Comparison of ENCODE assay signal across 28 cellular contexts in the genomic region with DNA sequence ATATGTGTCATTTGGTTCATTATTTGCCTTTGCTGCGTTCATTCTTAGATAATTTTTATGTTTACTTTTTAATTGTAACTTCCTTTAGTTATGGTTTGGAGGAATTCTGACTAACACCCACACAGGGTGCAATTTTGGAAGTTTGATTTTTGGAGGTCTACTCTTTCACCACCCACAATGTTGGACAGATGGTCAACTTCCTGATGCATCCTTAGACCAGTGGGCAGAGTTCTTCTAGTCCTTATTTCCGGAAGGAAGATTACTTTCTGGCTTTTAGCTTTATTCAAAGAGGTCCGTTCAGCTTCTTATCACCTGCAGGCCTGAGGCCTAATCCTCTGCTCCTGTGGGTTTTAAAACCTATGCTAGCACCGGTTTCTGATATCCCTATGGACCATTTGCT.
"Had no signal": no experiment of that assay in that cellular context is flagged by ENCODE, and none has a peak within 500 bp of the region (broad histone marks: within the 10 kb centered on the region; RNA-seq: fewer than 3 reads in every experiment).

No MANE protein-coding gene starts in this region.

- H3K27me3 ChIP-seq: testis, thyroid gland, tibial artery, tibial nerve, transverse colon, upper lobe of left lung, uterus, vagina had no signal

- H3K36me3 Mint-ChIP-seq: stimulated activated effector memory CD8-positive, alpha-beta T cell treated with anti-CD3 and anti-CD28 coated beads, Interleukin-12 subunit alpha, Interleukin-12 subunit beta, amount 100 ng/mL, for 72 hours; stimulated activated memory B cell treated with anti-CD40 and anti-IgM and Interleukin-4, amounts not matched to agents 10 μg/mL and 1 μg/mL and 100 μg/mL, for 72 hours; stimulated activated naive B cell treated with anti-CD40 and anti-IgM and Interleukin-4, amounts not matched to agents 10 μg/mL and 1 μg/mL and 100 μg/mL, for 72 hours; type B pancreatic cell had no signal

- H3K4me3 Mint-ChIP-seq: stimulated activated effector memory CD8-positive, alpha-beta T cell treated with anti-CD3 and anti-CD28 coated beads, Interleukin-12 subunit alpha, Interleukin-12 subunit beta, amount 100 ng/mL, for 72 hours; stimulated activated memory B cell treated with anti-CD40 and anti-IgM and Interleukin-4, amounts not matched to agents 10 μg/mL and 1 μg/mL and 100 μg/mL, for 72 hours; stimulated activated naive B cell treated with anti-CD40 and anti-IgM and Interleukin-4, amounts not matched to agents 10 μg/mL and 1 μg/mL and 100 μg/mL, for 72 hours; stimulated activated naive CD8-positive, alpha-beta T cell treated with anti-CD3 and anti-CD28 coated beads, Interleukin-15, amount 100 ng/mL, for 72 hours; stimulated activated naive CD8-positive, alpha-beta T cell treated with anti-CD3 and anti-CD28 coated beads, Interleukin-15, Interleukin-2, amounts not matched to agents 100 ng/mL and 50 ng/mL, for 24 hours; type B pancreatic cell had no signal

- H3K4me1 Mint-ChIP-seq: stimulated activated effector memory CD8-positive, alpha-beta T cell treated with anti-CD3 and anti-CD28 coated beads, Interleukin-12 subunit alpha, Interleukin-12 subunit beta, amount 100 ng/mL, for 72 hours; stimulated activated memory B cell treated with anti-CD40 and anti-IgM and Interleukin-4, amounts not matched to agents 10 μg/mL and 1 μg/mL and 100 μg/mL, for 72 hours; stimulated activated naive B cell treated with anti-CD40 and anti-IgM and Interleukin-4, amounts not matched to agents 10 μg/mL and 1 μg/mL and 100 μg/mL, for 72 hours; stimulated activated naive CD8-positive, alpha-beta T cell treated with anti-CD3 and anti-CD28 coated beads, Interleukin-15, amount 100 ng/mL, for 72 hours had no signal

- H3K36me3 ChIP-seq: stomach, suprapubic skin, thoracic aorta, thyroid gland, tibial artery, tibial nerve, transverse colon, upper lobe of left lung, upper lobe of right lung, uterus, vagina had no signal

- H3K9me3 ChIP-seq: stomach, suprapubic skin, testis, thoracic aorta, thyroid gland, tibial artery, tibial nerve, transverse colon, upper lobe of left lung, upper lobe of right lung, uterus, vagina had no signal

- ATAC-seq: stimulated activated effector memory CD8-positive, alpha-beta T cell treated with anti-CD3 and anti-CD28 coated beads, Interleukin-12 subunit alpha, Interleukin-12 subunit beta, amount 100 ng/mL, for 72 hours; stimulated activated memory B cell treated with anti-CD40 and anti-IgM and Interleukin-4, amounts not matched to agents 10 μg/mL and 1 μg/mL and 100 μg/mL, for 72 hours; stimulated activated naive B cell treated with anti-CD40 and anti-IgM and Interleukin-4, amounts not matched to agents 10 μg/mL and 1 μg/mL and 100 μg/mL, for 72 hours; stimulated activated naive CD8-positive, alpha-beta T cell treated with anti-CD3 and anti-CD28 coated beads, Interleukin-15, amount 100 ng/mL, for 72 hours; stimulated activated naive CD8-positive, alpha-beta T cell treated with anti-CD3 and anti-CD28 coated beads, Interleukin-15, Interleukin-2, amounts not matched to agents 100 U/mL and 50 U/mL, for 24 hours; upper lobe of right lung had no signal

- H3K4me1 ChIP-seq: stomach, suprapubic skin, testis, thyroid gland, tibial artery, tibial nerve, transverse colon, upper lobe of left lung, upper lobe of right lung, uterus, vagina had no signal

- H3K27ac Mint-ChIP-seq: stimulated activated effector memory CD8-positive, alpha-beta T cell treated with anti-CD3 and anti-CD28 coated beads, Interleukin-12 subunit alpha, Interleukin-12 subunit beta, amount 100 ng/mL, for 72 hours; stimulated activated memory B cell treated with anti-CD40 and anti-IgM and Interleukin-4, amounts not matched to agents 10 μg/mL and 1 μg/mL and 100 μg/mL, for 72 hours; stimulated activated naive B cell treated with anti-CD40 and anti-IgM and Interleukin-4, amounts not matched to agents 10 μg/mL and 1 μg/mL and 100 μg/mL, for 72 hours; stimulated activated naive CD8-positive, alpha-beta T cell treated with anti-CD3 and anti-CD28 coated beads, Interleukin-15, amount 100 ng/mL, for 72 hours; stimulated activated naive CD8-positive, alpha-beta T cell treated with anti-CD3 and anti-CD28 coated beads, Interleukin-15, Interleukin-2, amounts not matched to agents 100 ng/mL and 50 ng/mL, for 24 hours; type B pancreatic cell had no signal

- H3K27ac ChIP-seq: stomach, suprapubic skin, testis, thoracic aorta, thyroid gland, tibial artery, tibial nerve, transverse colon, upper lobe of left lung, upper lobe of right lung, uterus, vagina had no signal

- H3K4me3 ChIP-seq: stomach, suprapubic skin, testis, thoracic aorta, thyroid gland, tibial artery, tibial nerve, transverse colon, upper lobe of left lung, upper lobe of right lung, uterus, vagina had no signal

- DNase-seq: stimulated activated CD4-positive, alpha-beta T cell treated with anti-CD3 and anti-CD28 coated beads, Interleukin-2, amount 100 ng/mL, for 48 hours; stimulated activated CD4-positive, alpha-beta T cell treated with anti-CD3 and anti-CD28 coated beads, Interleukin-4, amount 100 ng/mL, for 1 hour; stimulated activated CD4-positive, alpha-beta T cell treated with anti-CD3 and anti-CD28 coated beads, Interleukin-4, amount 100 ng/mL, for 24 hours; stimulated activated CD4-positive, alpha-beta T cell treated with anti-CD3 and anti-CD28 coated beads, Interleukin-4, amount 100 ng/mL, for 4 hours; stimulated activated CD8-positive, alpha-beta memory T cell treated with anti-CD3 and anti-CD28 coated beads, Interleukin-4, amount 100 ng/mL, for 48 hours; stimulated activated naive B cell treated with anti-CD40 and anti-IgM and Interleukin-4, amounts not matched to agents 10 μg/mL and 1 μg/mL and 100 μg/mL, for 72 hours; stimulated activated naive CD4-positive, alpha-beta T cell; stimulated activated naive CD4-positive, alpha-beta T cell treated with Interleukin-2 at 50 U/mL for 16 hours; stimulated activated naive CD8-positive, alpha-beta T cell treated with anti-CD3 and anti-CD28 coated beads, Interleukin-15, amount 100 ng/mL, for 72 hours; stimulated activated naive CD8-positive, alpha-beta T cell treated with anti-CD3 and anti-CD28 coated beads, Interleukin-15, Interleukin-2, amounts not matched to agents 100 U/mL and 50 U/mL, for 24 hours; stomach; substantia nigra; testis; thyroid gland; tibial artery; transverse colon; trophoblast cell; upper lobe of left lung; upper lobe of right lung; uterus had no signal

- H3K9me3 Mint-ChIP-seq: stimulated activated effector memory CD8-positive, alpha-beta T cell treated with anti-CD3 and anti-CD28 coated beads, Interleukin-12 subunit alpha, Interleukin-12 subunit beta, amount 100 ng/mL, for 72 hours; stimulated activated memory B cell treated with anti-CD40 and anti-IgM and Interleukin-4, amounts not matched to agents 10 μg/mL and 1 μg/mL and 100 μg/mL, for 72 hours; stimulated activated naive B cell treated with anti-CD40 and anti-IgM and Interleukin-4, amounts not matched to agents 10 μg/mL and 1 μg/mL and 100 μg/mL, for 72 hours; stimulated activated naive CD8-positive, alpha-beta T cell treated with anti-CD3 and anti-CD28 coated beads, Interleukin-15, amount 100 ng/mL, for 72 hours; stimulated activated naive CD8-positive, alpha-beta T cell treated with anti-CD3 and anti-CD28 coated beads, Interleukin-15, Interleukin-2, amounts not matched to agents 100 ng/mL and 50 ng/mL, for 24 hours; type B pancreatic cell had no signal
